ENCODE assay signal across 8 cellular contexts in genomic region chr20:39049684-39050554, GRCh38.
DNase-seq lines count a peak whose midpoint lies in the region; ATAC-seq and TF ChIP-seq lines count a peak whose summit lies in the region.

No MANE protein-coding gene starts in this region.

- ATAC-seq in GM21381 (IDR thresholded peaks at IDR 0.05; ENCODE audit: unreplicated experiment) (peak; percentile 81), IMR-90 (ENCODE audit: low read depth) (peak; percentile 91), RWPE2 (ENCODE audit: low read depth) (peak; percentile 77), foreskin keratinocyte (peak; percentile 82)

- peak overlapping the region; percentile 44; the same call in 1 of the 2 replicates for H2AK5ac ChIP-seq in IMR-90 (ENCODE audit: low read depth, low read length)

- peak overlapping the region; percentile 96 for H3K4me2 ChIP-seq in IMR-90 (ENCODE audit: low read depth, low read length)
- H3K4me2 ChIP-seq in neural progenitor cell, result peak overlapping the region; percentile 86

- H3K36me3 ChIP-seq in IMR-90 (ENCODE audit: control insufficient read depth, insufficient read depth, low read length) (no peaks in the 10 kb centered on the region), RWPE2 (ENCODE audit: low read depth) (no peaks in the 10 kb centered on the region), neural progenitor cell (no peaks in the 10 kb centered on the region)

- H3K4me3 ChIP-seq in IMR-90 (ENCODE audit: insufficient read depth, low read depth, low read length), result peak overlapping the region; percentile 71
- peak overlapping the region; percentile 46 for H3K4me3 ChIP-seq in RWPE2 (ENCODE audit: severe bottlenecking)
- H3K4me3 ChIP-seq in neural progenitor cell, result peak overlapping the region; percentile 60

- H3K27ac ChIP-seq in IMR-90 (ENCODE audit: insufficient read depth, low read length) (peak overlapping the region; percentile 71), RWPE2 (ENCODE audit: poor library complexity, severe bottlenecking) (no peak overlapping the region), foreskin keratinocyte (no peak overlapping the region), neural progenitor cell (no peak overlapping the region)

- intact Hi-C loops in IMR-90 (cut with micrococcal nuclease), result loop anchor here (1.0 to 5.0 kb wide), 2 partner anchors 31 to 303 kb away; partner anchors contain the start of gene ACTR5

- H3K27me3 Mint-ChIP-seq in neural progenitor cell (ENCODE audit: insufficient read depth, low read depth), result peaks cover 2% of the 10 kb centered on the region

- peak overlapping the region; percentile 62 for H4K91ac ChIP-seq in IMR-90 (ENCODE audit: insufficient read depth, low read depth, low read length)

- no peaks in the 10 kb centered on the region for H3K9me3 Mint-ChIP-seq in neural progenitor cell

- peak overlapping the region; percentile 63 to 97 for H4K8ac ChIP-seq in IMR-90 (ENCODE audit: low read depth in 2 of 2, low read length in 2 of 2)

- no peaks in the 10 kb centered on the region for H3K36me3 Mint-ChIP-seq in neural progenitor cell

- 1% methylated on average over 34 of the region's 69 CpGs; no CpG with 5 or more reads in 1 of the 2 experiments for WGBS in IMR-90 (ENCODE audit: extremely low coverage in 2 of 2, insufficient read length in 1 of 2), 2 experiments

- H3K9me3 ChIP-seq in IMR-90 (ENCODE audit: control insufficient read depth, insufficient read depth, low read length) (no peaks in the 10 kb centered on the region), RWPE2 (ENCODE audit: severe bottlenecking) (no peaks in the 10 kb centered on the region), neural progenitor cell (ENCODE audit: low read depth) (no peaks in the 10 kb centered on the region)

- TF ChIP-seq CTCF in IMR-90 (conservative IDR thresholded peaks at IDR 0.05; ENCODE audit: low read depth, low read length) (peak; percentile 96), RWPE2 (IDR thresholded peaks at IDR 0.05; ENCODE audit: poor library complexity, severe bottlenecking) (peak; percentile 100), foreskin keratinocyte (conservative IDR thresholded peaks at IDR 0.05) (peak; percentile 97), neural progenitor cell (IDR thresholded peaks at IDR 0.05) (peak; percentile 97)

- H3K4me1 Mint-ChIP-seq in neural progenitor cell, result peaks cover 9% of the 10 kb centered on the region

- H2AK9ac ChIP-seq in IMR-90 (replicated peaks; ENCODE audit: low read depth, low read length, poor library complexity), result peak overlapping the region; percentile 91

- no peaks in the 10 kb centered on the region; the same call in 1 of the 2 replicates for H3K9me1 ChIP-seq in IMR-90 (ENCODE audit: insufficient read depth, low read length)

- H3K56ac ChIP-seq in IMR-90 (ENCODE audit: extremely low read depth, insufficient read depth, low read length), result peak overlapping the region; percentile 81

- TF ChIP-seq POLR2A in IMR-90 (IDR thresholded peaks at IDR 0.05; ENCODE audit: low read depth, low read length), result no peak

- H4K5ac ChIP-seq in IMR-90 (ENCODE audit: low read depth, low read length), result peak overlapping the region; percentile 43

- peak overlapping the region; percentile 66 for H3K14ac ChIP-seq in IMR-90 (replicated peaks; ENCODE audit: low read depth, low read length)

- H2AFZ ChIP-seq in IMR-90 (replicated peaks; ENCODE audit: low read length, poor library complexity) (peak overlapping the region; percentile 99), neural progenitor cell (replicated peaks) (peak overlapping the region; percentile 98)

- H3K79me1 ChIP-seq in IMR-90 (ENCODE audit: low read depth in 1 of 2, low read length in 2 of 2), result no peaks in the 10 kb centered on the region; a peak in 1 of 4 replicates

- POLR2A ChIA-PET in IMR-90 (lab: Charles Lee; ENCODE audit: unreplicated experiment), result no interaction called here

- H3K23ac ChIP-seq in IMR-90 (ENCODE audit: low read depth, low read length), result peak overlapping the region; percentile 98

- H3K27me3 ChIP-seq in IMR-90 (ENCODE audit: control insufficient read depth, insufficient read depth, low read length), result peaks cover 3% of the 10 kb centered on the region; the same call in 1 of the 2 replicates
- peaks cover 4% of the 10 kb centered on the region for H3K27me3 ChIP-seq in RWPE2 (ENCODE audit: insufficient read depth, poor library complexity, severe bottlenecking)
- H3K27me3 ChIP-seq in foreskin keratinocyte, result peaks cover 9% of the 10 kb centered on the region
- H3K27me3 ChIP-seq in neural progenitor cell, result peaks cover 14% of the 10 kb centered on the region

- dilution Hi-C loops in IMR-90 (cut with HindIII; ENCODE audit: low sequenced_read_pairs, unreplicated experiment), result no loop called here

- H3K4me1 ChIP-seq in IMR-90 (ENCODE audit: control insufficient read depth, insufficient read depth, low read length) (peaks cover 2% of the 10 kb centered on the region; the same call in 1 of the 2 replicates), RWPE2 (ENCODE audit: insufficient read depth, poor library complexity, severe bottlenecking) (no peaks in the 10 kb centered on the region), foreskin keratinocyte (peaks cover 3% of the 10 kb centered on the region), neural progenitor cell (no peaks in the 10 kb centered on the region)

- peak overlapping the region; percentile 63; the same call in 1 of the 2 replicates for H2BK20ac ChIP-seq in IMR-90 (ENCODE audit: low read depth, low read length)

- no TSS peak for BruUV-seq in IMR-90 (replicated peaks; lab: Mats Ljungman, UMichigan)

- H2BK5ac ChIP-seq in IMR-90 (ENCODE audit: low read depth, low read length, poor library complexity, severe bottlenecking), result peak overlapping the region; percentile 79

- H3K27ac Mint-ChIP-seq in neural progenitor cell, result no peak overlapping the region

- in situ Hi-C loops in IMR-90 (cut with MboI; ENCODE audit: low sequenced_read_pairs), result loop anchor here (10.0 to 25.0 kb wide), 3 partner anchors 125 to 405 kb away; partner anchors contain the start of gene FAM83D

- H3F3A ChIP-seq in neural progenitor cell (ENCODE audit: low read depth), result no peaks in the 10 kb centered on the region

- peak overlapping the region; percentile 28; the same call in 1 of the 2 replicates for H3K18ac ChIP-seq in IMR-90 (ENCODE audit: low read depth, low read length)

- H4K20me1 ChIP-seq in IMR-90 (ENCODE audit: insufficient read depth, low read length), result no peaks in the 10 kb centered on the region
- H4K20me1 ChIP-seq in neural progenitor cell (ENCODE audit: low read depth), result no peaks in the 10 kb centered on the region

- CTCF ChIA-PET in IMR-90 (lab: Yijun Ruan, JAX), result interaction anchor here (0.5 to 4.2 kb wide), 18 partner anchors 12 to 824 kb away, joined by 3 to 31 read pairs (median 4); no protein-coding TSS in a partner anchor

- H3K4ac ChIP-seq in IMR-90 (ENCODE audit: low read depth, low read length), result peak overlapping the region; percentile 86

- H2BK120ac ChIP-seq in IMR-90 (ENCODE audit: low read depth, low read length), result peak overlapping the region; percentile 56

- H3K9ac ChIP-seq in IMR-90 (ENCODE audit: low read depth, low read length), result peak overlapping the region; percentile 86
- H3K9ac ChIP-seq in neural progenitor cell, result no peak overlapping the region

- peak; percentile 28 for DNase-seq in DMS114 treated with DMSO at 0.1 percent for 48 hours (lab: John Stamatoyannopoulos, UW; ENCODE audit: unreplicated experiment)
- peak; percentile 51 for DNase-seq in IMR-90
- DNase-seq in RWPE2 (ENCODE audit: low spot score), result peak; percentile 87
- peak; percentile 92 for DNase-seq in activated effector memory CD4-positive, alpha-beta T cell treated with anti-CD3 and anti-CD28 coated beads, Interleukin-2, amount 50 U/mL, for 16 hours
- peak in 1 of 2 donors; percentile 25 for DNase-seq in foreskin keratinocyte
- peak; percentile 90 for DNase-seq in neural progenitor cell (ENCODE audit: low spot score)
- peak; percentile 28 for DNase-seq in stromal cell of bone marrow (ENCODE audit: low read depth)

- H3K79me2 ChIP-seq in neural progenitor cell (ENCODE audit: low read depth), result no peaks in the 10 kb centered on the region

- peak overlapping the region; percentile 85 for H3K4me3 Mint-ChIP-seq in neural progenitor cell

- peak; percentile 89 for TF ChIP-seq RAD21 in IMR-90 (IDR thresholded peaks at IDR 0.05; ENCODE audit: low read length)

- peak overlapping the region; percentile 43; the same call in 1 of the 3 replicates for H2BK15ac ChIP-seq in IMR-90 (ENCODE audit: low read depth, low read length)

TF ChIP-seq in IMR-90, 13 proteins besides CTCF, POLR2A, EP300 and RAD21 (continues in another document):
- TF ChIP-seq ELK1 (IDR thresholded peaks at IDR 0.05; ENCODE audit: borderline replicate concordance, low read depth, low read length), result no peak
- peak; percentile 49 for TF ChIP-seq SMC3 (IDR thresholded peaks at IDR 0.05; ENCODE audit: low read depth, low read length)
- TF ChIP-seq MXI1 (IDR thresholded peaks at IDR 0.05; ENCODE audit: borderline replicate concordance, low read depth, low read length), result peak; percentile 44; the same call in 1 of the 2 replicates
- no peak for TF ChIP-seq BHLHE40 (IDR thresholded peaks at IDR 0.05; ENCODE audit: low read depth, low read length)
- TF ChIP-seq RFX5 (IDR thresholded peaks at IDR 0.05; ENCODE audit: low read depth, low read length), result no peak
- TF ChIP-seq USF2 (IDR thresholded peaks at IDR 0.05; ENCODE audit: low read depth, low read length), result no peak
- no peak for TF ChIP-seq MAFK (IDR thresholded peaks at IDR 0.05; ENCODE audit: low read depth, low read length)
- no peak for TF ChIP-seq NFE2L2 (IDR thresholded peaks at IDR 0.05; ENCODE audit: low read depth, low read length)
- no peak for TF ChIP-seq RCOR1 (IDR thresholded peaks at IDR 0.05; ENCODE audit: insufficient replicate concordance, low read length)
- no peak for TF ChIP-seq CHD1 (IDR thresholded peaks at IDR 0.05; ENCODE audit: low read depth, low read length)
- no peak for TF ChIP-seq CEBPB (IDR thresholded peaks at IDR 0.05; ENCODE audit: low read depth, low read length)
